ENCODE assay signal across 8 cellular contexts in genomic region chr2:48531141-48531648, GRCh38. TPM values are rescaled to one million over a fixed set of nuclear protein-coding genes. Genes with fewer than 3 reads are reported as not detected.
DNase-seq lines count a peak whose midpoint lies in the region; ATAC-seq and TF ChIP-seq lines count a peak whose summit lies in the region.

No MANE protein-coding gene starts in this region.

- no peaks in the 10 kb centered on the region for H3K9me3 ChIP-seq in neural progenitor cell (ENCODE audit: low read depth)

- no peaks in the 10 kb centered on the region for H3K27me3 ChIP-seq in neural progenitor cell

- peak overlapping the region; percentile 38 for H3K9ac ChIP-seq in neural progenitor cell

- peak overlapping the region; percentile 76 to 93 (median 79) for H3K4me3 Mint-ChIP-seq in T-cell
- H3K4me3 Mint-ChIP-seq in neural progenitor cell, result peak overlapping the region; percentile 96

- DNase-seq in NCI-H1417 (lab: John Stamatoyannopoulos, UW) (peak in 2 of 3 experiments; percentile 19 to 58), NCI-H1417 treated with DMSO at 0.1 percent for 48 hours (lab: John Stamatoyannopoulos, UW) (no peak), T-cell (no peak), fibroblast of the aortic adventitia (ENCODE audit: low read depth) (peak; percentile 72), neural progenitor cell (ENCODE audit: low spot score) (peak; percentile 72), GM20000 (ENCODE audit: low spot score) (no peak)

- CTCF ChIA-PET in T-cell (lab: Charles Lee), result no interaction called here

- no peak for ATAC-seq in T-cell (replicated peaks in 1 of 4)
- ATAC-seq in HG02610 (IDR thresholded peaks at IDR 0.05; ENCODE audit: unreplicated experiment), result no peak
- ATAC-seq in HG03439 (IDR thresholded peaks at IDR 0.05; ENCODE audit: unreplicated experiment), result no peak

- POLR2A ChIA-PET in T-cell (lab: Charles Lee), result interaction anchor here in 1 of 2 donors (0.5 kb wide), 1 partner anchor 83 kb away, joined by 3 read pairs; no protein-coding TSS in a partner anchor

- H3F3A ChIP-seq in neural progenitor cell (ENCODE audit: low read depth), result peaks cover 40% of the 10 kb centered on the region

- H3K27me3 Mint-ChIP-seq in T-cell (no peaks in the 10 kb centered on the region), neural progenitor cell (ENCODE audit: insufficient read depth, low read depth) (peaks cover 12% of the 10 kb centered on the region)

- no peak overlapping the region for H2AFZ ChIP-seq in neural progenitor cell (replicated peaks)

- H3K36me3 Mint-ChIP-seq in T-cell (peaks cover 7% of the 10 kb centered on the region), neural progenitor cell (peaks cover 6% of the 10 kb centered on the region)

- H3K9me3 Mint-ChIP-seq in T-cell, result no peaks in the 10 kb centered on the region
- H3K9me3 Mint-ChIP-seq in neural progenitor cell, result no peaks in the 10 kb centered on the region

- peaks cover 24% of the 10 kb centered on the region for H4K20me1 ChIP-seq in neural progenitor cell (ENCODE audit: low read depth)

- H3K4me1 Mint-ChIP-seq in T-cell, result peaks cover 15 to 22% (median 20%) of the 10 kb centered on the region in 3 donors
- peaks cover 41% of the 10 kb centered on the region for H3K4me1 Mint-ChIP-seq in neural progenitor cell

- TF ChIP-seq CTCF in fibroblast of the aortic adventitia (IDR thresholded peaks at IDR 0.05; ENCODE audit: insufficient read depth, low read length), result no peak
- no peak for TF ChIP-seq CTCF in neural progenitor cell (IDR thresholded peaks at IDR 0.05)
- TF ChIP-seq CTCF in GM20000 (IDR thresholded peaks at IDR 0.05; ENCODE audit: extremely low read depth, missing control alignments), result no peak

- H3K79me2 ChIP-seq in neural progenitor cell (ENCODE audit: low read depth), result peaks cover 48% of the 10 kb centered on the region

- H3K4me1 ChIP-seq in neural progenitor cell, result peaks cover 36% of the 10 kb centered on the region

- peak overlapping the region; percentile 69 for H3K4me3 ChIP-seq in fibroblast of the aortic adventitia (ENCODE audit: low read depth, low read length)
- peak overlapping the region; percentile 83 for H3K4me3 ChIP-seq in neural progenitor cell

- H3K27ac Mint-ChIP-seq in T-cell (no peak overlapping the region), neural progenitor cell (peak overlapping the region; percentile 92)

- H3K4me2 ChIP-seq in neural progenitor cell, result peak overlapping the region; percentile 95

- peak overlapping the region; percentile 28 for H3K27ac ChIP-seq in neural progenitor cell

- H3K36me3 ChIP-seq in neural progenitor cell, result no peaks in the 10 kb centered on the region

RNA-seq across cellular contexts. Expression of gene STON1, which starts 1.2 kb away (rescaled TPM):
- total RNA-seq in T-cell (1 to 10 TPM; 2.5 to 3.8 (median 2.6) TPM), fibroblast of the aortic adventitia (ENCODE audit: low replicate concordance) (24.6 and 79.9 TPM in 2 replicates), neural progenitor cell (ENCODE audit: low replicate concordance) (36.7 and 51.7 TPM in 2 replicates)

Comparison
In these comparisons a context has a peak if more than half of its experiments do, and no peak if none do; other contexts are left out.
1. DNase-seq: peak in NCI-H1417 (2 of 3), fibroblast of the aortic adventitia (single experiment) and neural progenitor cell (single experiment); none in NCI-H1417 treated with DMSO at 0.1 percent for 48 hours (single experiment), T-cell (0 of 34) and GM20000 (single experiment).